In the genomic region with DNA sequence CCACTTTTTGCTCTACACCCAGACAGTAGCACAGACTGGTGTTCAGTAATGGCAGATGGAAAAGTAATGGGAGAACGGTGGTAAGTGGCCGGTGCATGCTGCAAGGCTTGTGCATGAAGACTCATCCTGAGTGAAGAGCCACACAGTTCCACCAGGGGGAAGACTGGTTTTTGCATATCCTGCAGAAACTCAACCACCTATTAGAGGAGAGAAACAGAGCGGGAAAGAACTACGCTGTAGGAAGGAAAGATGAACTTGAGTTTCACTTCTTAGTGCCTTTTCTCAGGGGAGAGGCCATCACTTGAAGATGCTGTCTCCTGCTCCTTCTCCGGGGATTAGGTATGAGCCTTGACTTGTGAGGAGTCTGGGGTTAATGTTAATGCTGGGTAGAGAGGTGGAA, we compare ENCODE assay signal across 10 cellular contexts. TPM values are rescaled to one million over a fixed set of nuclear protein-coding genes. Genes with fewer than 3 reads are reported as not detected.
DNase-seq lines count a peak whose midpoint lies in the region.
"Had no signal": no experiment of that assay in that cellular context is flagged by ENCODE, and none has a peak within 500 bp of the region (broad histone marks: within the 10 kb centered on the region; RNA-seq: fewer than 3 reads in every experiment).

No MANE protein-coding gene starts in this region.

- no peak overlapping the region for H2BK12ac ChIP-seq in mesenchymal stem cell (ENCODE audit: low read length in 2 of 2)

- H4K8ac ChIP-seq in mesenchymal stem cell (ENCODE audit: low read length): no peak overlapping the region

- H3K36me3 ChIP-seq in Karpas-422 (ENCODE audit: insufficient read depth, low read length) (no peaks in the 10 kb centered on the region), mesenchymal stem cell (ENCODE audit: control insufficient read depth in 1 of 2, insufficient read depth in 2 of 2, low read depth in 1 of 2, low read length in 2 of 2) (no peaks in the 10 kb centered on the region)

- H3K4me3 ChIP-seq in Karpas-422 (ENCODE audit: low read length): peak overlapping the region; percentile 40
- no peak overlapping the region for H3K4me3 ChIP-seq in mesenchymal stem cell (ENCODE audit: insufficient read depth in 1 of 2, low read depth in 1 of 2, low read length in 2 of 2)

- H4K91ac ChIP-seq in mesenchymal stem cell (ENCODE audit: low read length): no peak overlapping the region

- no peak overlapping the region for H3K4ac ChIP-seq in mesenchymal stem cell (ENCODE audit: low read depth in 1 of 2, low read length in 2 of 2)

- H3K27me3 ChIP-seq in Karpas-422 (ENCODE audit: low read length): no peaks in the 10 kb centered on the region
- H3K27me3 ChIP-seq in mesenchymal stem cell (ENCODE audit: control insufficient read depth in 1 of 2, insufficient read depth in 1 of 2, low read length in 2 of 2): peaks cover 0 to 23% of the 10 kb centered on the region in 2 experiments

- H2BK120ac ChIP-seq in mesenchymal stem cell (ENCODE audit: low read depth, low read length): no peak overlapping the region

- H3K9me3 ChIP-seq in Karpas-422 (ENCODE audit: low read length): no peaks in the 10 kb centered on the region
- no peaks in the 10 kb centered on the region for H3K9me3 ChIP-seq in mesenchymal stem cell (ENCODE audit: control insufficient read depth, low read length)

- H3K23ac ChIP-seq in mesenchymal stem cell (ENCODE audit: low read length in 2 of 2): no peak overlapping the region

- H3K14ac ChIP-seq in mesenchymal stem cell (ENCODE audit: low read length in 2 of 2): no peak overlapping the region

- DNase-seq in EH (ENCODE audit: low read depth) (peak; percentile 45), Karpas-422 (peak; percentile 78), astrocyte of the hippocampus (ENCODE audit: low read depth, low spot score) (peak; percentile 28), mesenchymal stem cell (peak; percentile 28), foreskin melanocyte (no peak), HPDE6-E6E7 (ENCODE audit: extremely low spot score) (no peak)
- DNase-seq in stimulated activated CD8-positive, alpha-beta memory T cell treated with anti-CD3 and anti-CD28 coated beads, Interleukin-4, amount 100 ng/mL, for 48 hours: no peak
- DNase-seq in activated CD4-positive, alpha-beta T cell treated with anti-CD3 and anti-CD28 coated beads, Interleukin-2, amount 50 U/mL, for 48 hours: no peak
- DNase-seq: effector memory CD8-positive, alpha-beta T cell; NK-92 treated with Interleukin-12 subunit alpha and Interleukin-12 subunit beta, amount 100 ng/mL, for 24 hours had no signal

- no peaks in the 10 kb centered on the region for H3K9me2 ChIP-seq in Karpas-422 (replicated peaks; ENCODE audit: insufficient read depth, low read length)

- H3K9ac ChIP-seq in Karpas-422 (ENCODE audit: low read length) (no peak overlapping the region), mesenchymal stem cell (ENCODE audit: low read length) (no peak overlapping the region)

- no peaks in the 10 kb centered on the region for H4K20me1 ChIP-seq in Karpas-422 (ENCODE audit: insufficient read depth, low read depth, low read length)

- 88% methylated on average over 5 of the region's 5 CpGs for WGBS in mesenchymal stem cell

- no peak overlapping the region for H3K18ac ChIP-seq in mesenchymal stem cell (ENCODE audit: low read depth in 1 of 2, low read length in 2 of 2)

- peak overlapping the region; percentile 65 for H3K4me2 ChIP-seq in Karpas-422 (ENCODE audit: low read depth, low read length, poor library complexity, severe bottlenecking)
- H3K4me2 ChIP-seq in mesenchymal stem cell (ENCODE audit: low read length, poor library complexity, severe bottlenecking): no peak overlapping the region

- H2AK5ac ChIP-seq in mesenchymal stem cell (ENCODE audit: low read length, severe bottlenecking): no peak overlapping the region

- no peaks in the 10 kb centered on the region for H3K79me2 ChIP-seq in Karpas-422 (ENCODE audit: low read length)

- 0 out of 2 replicates have a peak overlapping the region, but pooled peaks have one; percentile 5 for H2AFZ ChIP-seq in Karpas-422 (ENCODE audit: low read length)
- no peak overlapping the region for H2AFZ ChIP-seq in mesenchymal stem cell (ENCODE audit: low read depth, low read length)

- H2BK15ac ChIP-seq in mesenchymal stem cell (ENCODE audit: low read depth, poor library complexity, severe bottlenecking): no peak overlapping the region

- H3K4me1 ChIP-seq in Karpas-422 (ENCODE audit: low read length): peaks cover 28% of the 10 kb centered on the region
- H3K4me1 ChIP-seq in mesenchymal stem cell (ENCODE audit: control insufficient read depth, insufficient read depth, low read depth, low read length): no peaks in the 10 kb centered on the region

- H2BK5ac ChIP-seq in mesenchymal stem cell (ENCODE audit: low read depth, low read length, poor library complexity, severe bottlenecking): no peak overlapping the region

- H3K79me1 ChIP-seq in mesenchymal stem cell (replicated peaks; ENCODE audit: low read length, poor library complexity, severe bottlenecking): no peaks in the 10 kb centered on the region

- H3K27ac ChIP-seq in Karpas-422 (ENCODE audit: low read length): no peak overlapping the region
- no peak overlapping the region for H3K27ac ChIP-seq in mesenchymal stem cell (ENCODE audit: low read length, poor library complexity, severe bottlenecking)

RNA-seq across cellular contexts. Expression of a gene that starts 9.4 kb away (rescaled TPM):
- 0.40 TPM in 1 of 2 replicates, not detected in the other for total RNA-seq in Karpas-422 (2014; rRNA removed; shearing (Covaris generic); ENCODE audit: low replicate concordance)
- not detected for polyA plus RNA-seq in mesenchymal stem cell (2013, experiment 1 of 2)
- not detected for polyA plus RNA-seq in mesenchymal stem cell (2013, experiment 2 of 2)

RNA-seq across cellular contexts. Expression of a gene that starts 31.0 kb away (rescaled TPM):
- 21.7 and 34.0 TPM in 2 replicates for total RNA-seq in Karpas-422 (2014; rRNA removed; shearing (Covaris generic); ENCODE audit: low replicate concordance)
- 69.2 TPM for polyA plus RNA-seq in mesenchymal stem cell (2013, experiment 1 of 2)
- polyA plus RNA-seq in mesenchymal stem cell (2013, experiment 2 of 2): 69.5 TPM

Comparison
In these comparisons a context has a peak if more than half of its experiments do, and no peak if none do; other contexts are left out.
1. DNase-seq: peak in EH (single experiment), Karpas-422 (single experiment), astrocyte of the hippocampus (single experiment) and mesenchymal stem cell (single experiment); none in stimulated activated CD8-positive, alpha-beta memory T cell treated with anti-CD3 and anti-CD28 coated beads, Interleukin-4, amount 100 ng/mL, for 48 hours (single experiment), foreskin melanocyte (single experiment), HPDE6-E6E7 (single experiment) and activated CD4-positive, alpha-beta T cell treated with anti-CD3 and anti-CD28 coated beads, Interleukin-2, amount 50 U/mL, for 48 hours (0 of 2).